ENCODE assay signal across 20 cellular contexts in the genomic region with DNA sequence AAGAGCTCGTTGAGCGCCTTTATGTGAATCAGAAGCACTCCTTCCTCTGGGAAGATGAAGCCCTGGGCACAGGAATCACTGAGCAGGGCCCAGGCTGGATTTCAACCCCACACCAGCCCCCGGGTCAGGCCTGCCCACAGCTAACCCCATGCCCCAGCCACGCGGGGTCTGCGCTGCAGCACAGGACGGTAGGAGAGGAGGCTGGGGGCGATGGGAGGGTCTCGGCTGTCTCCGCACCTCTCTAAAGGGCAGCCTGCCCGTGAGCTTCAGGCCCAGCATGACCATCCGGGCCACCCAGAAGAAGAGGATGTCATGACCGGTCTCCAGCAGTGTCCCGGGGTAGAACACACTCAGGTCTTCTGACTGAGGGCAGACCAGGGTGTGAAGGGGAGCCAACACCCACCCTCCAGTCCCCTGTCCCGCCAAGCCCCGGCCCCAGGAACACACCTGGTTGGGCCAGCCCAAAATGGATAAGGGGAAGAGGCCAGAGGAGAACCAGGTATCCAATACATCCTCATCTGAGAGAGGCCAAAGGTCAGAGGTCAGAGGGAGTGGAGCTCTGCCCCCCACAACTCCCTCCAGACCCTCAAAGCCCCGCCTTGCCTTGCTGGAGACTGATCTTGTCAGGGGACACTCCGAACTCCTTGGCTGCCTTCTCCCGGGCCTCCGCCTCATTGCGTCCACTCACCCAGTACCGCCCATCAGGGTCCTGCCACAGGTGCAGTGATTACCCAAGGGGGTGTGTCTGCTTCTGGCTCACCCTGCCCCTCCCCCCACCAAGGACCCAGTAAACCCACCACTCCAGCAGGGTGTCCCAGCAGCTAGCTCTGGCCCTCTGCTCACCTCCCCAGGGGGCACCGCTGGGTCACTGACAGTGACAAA. TPM values are rescaled to one million over a fixed set of nuclear protein-coding genes. Genes with fewer than 3 reads are reported as not detected.
A peak's percentile ranks its signal among the peaks of the same experiment; 100 is the strongest.
DNase-seq lines count a peak whose midpoint lies in the region; ATAC-seq, FAIRE-seq and TF ChIP-seq lines count a peak whose summit lies in the region.
"Had no signal": no experiment of that assay in that cellular context is flagged by ENCODE, and none has a peak within 500 bp of the region (broad histone marks: within the 10 kb centered on the region; RNA-seq: fewer than 3 reads in every experiment).

No MANE protein-coding gene starts in this region.

- TF ChIP-seq EP300 in HepG2 (IDR thresholded peaks at IDR 0.05; ENCODE audit: low read depth in 2 of 2, low read length in 2 of 2) (no peak), HepG2 (CRISPR knock-in tag; IDR thresholded peaks at IDR 0.05; ENCODE audit: borderline replicate concordance) (no peak)

- POLR2A ChIA-PET in HepG2 (lab: Yijun Ruan, JAX) = interaction anchor here (0.9 to 1.7 kb wide), 3 partner anchors 14 to 25 kb away, joined by 3 to 5 read pairs (median 4); a partner anchor contains a TSS

- peaks cover 3% of the 10 kb centered on the region for H3K4me1 Mint-ChIP-seq in type B pancreatic cell (ENCODE audit: unreplicated experiment)
- H3K4me1 Mint-ChIP-seq: GM23338 had no signal

- FAIRE-seq in HepG2 (lab: Jason Lieb, UNC) (no peak), kidney (lab: Jason Lieb, UNC) (no peak)
- FAIRE-seq: HTR-8/SVneo, RCC 7860 had no signal

- no peaks in the 10 kb centered on the region for H4K20me1 ChIP-seq in HepG2 (ENCODE audit: insufficient read depth, low read length)

- H3K79me2 ChIP-seq in HepG2 (ENCODE audit: insufficient read depth, low read length) = no peaks in the 10 kb centered on the region

- H3K4me1 ChIP-seq in HepG2 (ENCODE audit: insufficient read depth, low read length) = peaks cover 29% of the 10 kb centered on the region
- H3K4me1 ChIP-seq in right lobe of liver = peaks cover 0 to 11% (median 3%) of the 10 kb centered on the region in 4 donors
- peaks cover 0 to 6% of the 10 kb centered on the region in 2 donors for H3K4me1 ChIP-seq in kidney (ENCODE audit: control insufficient read depth in 1 of 2, insufficient read depth in 1 of 2, low read depth in 1 of 2, low read length in 2 of 2)

- H3K9me3 ChIP-seq in HepG2 (ENCODE audit: low read length) = no peaks in the 10 kb centered on the region
- H3K9me3 ChIP-seq in right lobe of liver = no peaks in the 10 kb centered on the region
- no peaks in the 10 kb centered on the region for H3K9me3 ChIP-seq in kidney (ENCODE audit: control insufficient read depth in 1 of 2, low read length in 2 of 2)
- H3K9me3 ChIP-seq: SJCRH30 had no signal

- no peaks in the 10 kb centered on the region for H3K27me3 Mint-ChIP-seq in type B pancreatic cell

- CTCF ChIA-PET in HepG2 (lab: Yijun Ruan, JAX; ENCODE audit: low intra/inter-chr PET ratio, low total read pairs) = no interaction called here

- H3K4me2 ChIP-seq in HepG2 (ENCODE audit: low read depth, low read length) = no peak overlapping the region
- H3K4me2 ChIP-seq: GM23338, KMS-11 had no signal

- peak overlapping the region; percentile 8 for H3K27ac Mint-ChIP-seq in type B pancreatic cell
- H3K27ac Mint-ChIP-seq: GM23338, H9, HFFc6 had no signal

- H2AFZ ChIP-seq in HepG2 (ENCODE audit: low read length) = no peak overlapping the region
- H2AFZ ChIP-seq: GM23338 had no signal

- no peak overlapping the region for H3K4me3 ChIP-seq in HepG2 (replicated peaks in 1 of 3; ENCODE audit: insufficient read depth in 1 of 3, low read depth in 2 of 3, low read length in 3 of 3)
- no peak overlapping the region for H3K4me3 ChIP-seq in right lobe of liver
- H3K4me3 ChIP-seq in kidney (ENCODE audit: low read length in 2 of 2) = no peak overlapping the region
- H3K4me3 ChIP-seq: GM23338, SJCRH30 had no signal

- ATAC-seq in HepG2 (no peak), right lobe of liver (no peak)
- ATAC-seq: GM23338, SK-N-SH treated with all-trans-retinoic acid at 6 μM for 48 hours had no signal

- no TSS peak for BruUV-seq in HepG2 (replicated peaks; lab: Mats Ljungman, UMichigan)

- H3K27me3 ChIP-seq in HepG2 (ENCODE audit: control insufficient read depth in 1 of 2, insufficient read depth in 2 of 2, low read length in 2 of 2) (no peaks in the 10 kb centered on the region), right lobe of liver (no peaks in the 10 kb centered on the region)
- H3K27me3 ChIP-seq: SJCRH30 had no signal

- intact Hi-C loops in HepG2 (cut with micrococcal nuclease; ENCODE audit: unreplicated experiment) = no loop called here
- intact Hi-C loops in right lobe of liver (cut with DNase I) = no loop called here
- intact Hi-C loops in kidney (cut with DNase I) = no loop called here

- H3K27ac ChIP-seq in HepG2 (ENCODE audit: extremely low read length, insufficient read depth, low read length) = no peak overlapping the region
- H3K27ac ChIP-seq in right lobe of liver = no peak overlapping the region
- no peak overlapping the region for H3K27ac ChIP-seq in kidney (ENCODE audit: low read depth in 2 of 2, low read length in 2 of 2)
- H3K27ac ChIP-seq: KMS-11, SJCRH30 had no signal

- H3K9me3 Mint-ChIP-seq in type B pancreatic cell = no peaks in the 10 kb centered on the region
- H3K9me3 Mint-ChIP-seq: GM23338, H9, HFFc6 had no signal

- H3K4me3 Mint-ChIP-seq in type B pancreatic cell = no peak overlapping the region
- H3K4me3 Mint-ChIP-seq: GM23338, H9, HFFc6 had no signal

- TF ChIP-seq CTCF in HepG2 (CRISPR knock-in tag; IDR thresholded peaks at IDR 0.05) (no peak), right lobe of liver (IDR thresholded peaks at IDR 0.05) (no peak), kidney (IDR thresholded peaks at IDR 0.05; ENCODE audit: borderline replicate concordance, extremely low read depth, insufficient read depth) (no peak), type B pancreatic cell (conservative IDR thresholded peaks at IDR 0.05) (no peak)

- no peak for TF ChIP-seq POLR2A in HepG2 (IDR thresholded peaks at IDR 0.05; ENCODE audit: insufficient read depth in 1 of 2, low read depth in 2 of 2, low read length in 2 of 2)
- no peak for TF ChIP-seq POLR2A in right lobe of liver (IDR thresholded peaks at IDR 0.05)

- H3K36me3 ChIP-seq in HepG2 (replicated peaks in 1 of 2; ENCODE audit: control insufficient read depth in 1 of 2, insufficient read depth in 2 of 2, low read length in 2 of 2) (peaks cover 50 to 61% of the 10 kb centered on the region in 2 experiments), right lobe of liver (peaks cover 0 to 43% (median 22%) of the 10 kb centered on the region in 4 donors), kidney (ENCODE audit: control insufficient read depth in 1 of 2, insufficient read depth in 2 of 2, low read length in 2 of 2) (peaks cover 18% of the 10 kb centered on the region in 2 donors)

- TF ChIP-seq RAD21 in HepG2 (CRISPR knock-in tag; IDR thresholded peaks at IDR 0.05) = no peak

- in situ Hi-C loops in HepG2 (cut with HindIII; ENCODE audit: extremely low pct_ligation_motif_present, low pct_unique_long_range_greater_than_20kb) = no loop called here

- H3K9ac ChIP-seq in HepG2 (ENCODE audit: insufficient read depth, low read depth, low read length) (no peak overlapping the region), kidney (ENCODE audit: low read length in 2 of 2) (no peak overlapping the region)
- H3K9ac ChIP-seq: KMS-11 had no signal

- 98% methylated on average over 21 of the region's 23 CpGs for WGBS in HepG2 (ENCODE audit: low lambda C conversion rate)
- 93% methylated on average over 5 of the region's 23 CpGs for WGBS in right lobe of liver (ENCODE audit: insufficient coverage, low coverage, low lambda C conversion rate, missing lambda C conversion rate)

- DNase-seq in HepG2 (ENCODE audit: low spot score) = no peak
- DNase-seq in right lobe of liver = no peak
- DNase-seq in kidney = peak; percentile 75
- no peak for DNase-seq in type B pancreatic cell (ENCODE audit: extremely low spot score, unreplicated experiment)
- DNase-seq in DMS79 treated with DMSO at 0.1 percent for 48 hours (lab: John Stamatoyannopoulos, UW) = no peak
- no peak for DNase-seq in kidney tubule cell (ENCODE audit: low spot score)
- DNase-seq: DMS153, H9, HFFc6, MM.1S, NCI-H2029, NCI-H446, NCI-H524 treated with DMSO at 0.1 percent for 48 hours, NCI-H774, SJCRH30 had no signal

- peaks cover 4% of the 10 kb centered on the region for H3K36me3 Mint-ChIP-seq in type B pancreatic cell

RNA-seq across cellular contexts. Expression of a gene that starts 4.4 kb away (rescaled TPM):
- total RNA-seq in HepG2 (2016; rRNA removed; fragmentation: Illumina TruSeq; extraction: Trizol) (0.79 and 0.86 TPM in 2 replicates), right lobe of liver (1 to 10 TPM; 1.2 to 5.2 (median 2.7) TPM), kidney (32.5 TPM), type B pancreatic cell (ENCODE audit: low replicate concordance) (6.1 and 6.4 TPM in 2 replicates)
- total RNA-seq in HepG2 (2016; cell fraction: cytosol; rRNA removed; fragmentation: Illumina TruSeq; extraction: Trizol; ENCODE audit: low read depth) = 0.26 and 0.61 TPM in 2 replicates
- 1.00 and 1.6 TPM in 2 replicates for total RNA-seq in HepG2 (2016; cell fraction: insoluble cytoplasmic fraction; rRNA removed; fragmentation: Illumina TruSeq; extraction: Trizol)
- total RNA-seq in HepG2 (2016; cell fraction: membrane; rRNA removed; fragmentation: Illumina TruSeq; extraction: Trizol) = 1.1 TPM in 2 replicates
- 1.1 and 1.5 TPM in 2 replicates for total RNA-seq in HepG2 (2016; cell fraction: nucleus; rRNA removed; fragmentation: Illumina TruSeq; extraction: Trizol)
- polyA plus RNA-seq in HepG2 (2011; rRNA removed) (3.3 and 4.4 TPM in 2 replicates), kidney (ENCODE audit: insufficient read depth, low read depth, low replicate concordance) (10.2 TPM)
- 1.2 and 1.4 TPM in 2 replicates for polyA plus RNA-seq in HepG2 (2011; cell fraction: cytosol; rRNA removed)
- polyA plus RNA-seq in HepG2 (2011; cell fraction: nucleus; rRNA removed) = 14.3 and 22.4 TPM in 2 replicates
- 4.3 and 5.0 TPM in 2 replicates for polyA plus RNA-seq in HepG2 (2012)
- 0.23 and 0.25 TPM in 2 replicates for polyA plus RNA-seq in HepG2 (2016; cell fraction: cytosol; fragmentation: Illumina TruSeq; extraction: Trizol; ENCODE audit: low read depth)
- polyA plus RNA-seq in HepG2 (2016; cell fraction: insoluble cytoplasmic fraction; fragmentation: Illumina TruSeq; extraction: Trizol; ENCODE audit: low read depth) = 0.87 and 1.4 TPM in 2 replicates
- polyA plus RNA-seq in HepG2 (2016; cell fraction: membrane; fragmentation: Illumina TruSeq; extraction: Trizol; ENCODE audit: low read depth) = 0.29 and 0.52 TPM in 2 replicates
- polyA plus RNA-seq in HepG2 (2016; cell fraction: nucleus; fragmentation: Illumina TruSeq; extraction: Trizol; ENCODE audit: insufficient read depth, low read depth) = 2.7 and 3.6 TPM in 2 replicates
- 3.8 and 4.5 TPM in 2 replicates for polyA minus RNA-seq in HepG2 (2011; rRNA and poly(A)+ RNA removed; ENCODE audit: low replicate concordance)
- 2.0 and 3.0 TPM in 2 replicates for polyA minus RNA-seq in HepG2 (2011; cell fraction: cytosol; rRNA and poly(A)+ RNA removed)
- 3.0 and 9.0 TPM in 2 replicates for polyA minus RNA-seq in HepG2 (2011; cell fraction: nucleus; rRNA and poly(A)+ RNA removed)

RNA-seq across cellular contexts. Expression of a gene that starts 14.1 kb away (rescaled TPM):
- total RNA-seq in HepG2 (2016; rRNA removed; fragmentation: Illumina TruSeq; extraction: Trizol) (56.1 and 59.2 TPM in 2 replicates), right lobe of liver (10 to 100 TPM; 31.0 to 58.1 (median 41.0) TPM), kidney (79.0 TPM), type B pancreatic cell (ENCODE audit: low replicate concordance) (89.0 and 104 TPM in 2 replicates)
- total RNA-seq in HepG2 (2016; cell fraction: cytosol; rRNA removed; fragmentation: Illumina TruSeq; extraction: Trizol; ENCODE audit: low read depth) = 36.5 and 36.9 TPM in 2 replicates
- 50.7 and 55.3 TPM in 2 replicates for total RNA-seq in HepG2 (2016; cell fraction: insoluble cytoplasmic fraction; rRNA removed; fragmentation: Illumina TruSeq; extraction: Trizol)
- 27.2 and 29.5 TPM in 2 replicates for total RNA-seq in HepG2 (2016; cell fraction: membrane; rRNA removed; fragmentation: Illumina TruSeq; extraction: Trizol)
- 86.8 and 97.8 TPM in 2 replicates for total RNA-seq in HepG2 (2016; cell fraction: nucleus; rRNA removed; fragmentation: Illumina TruSeq; extraction: Trizol)
- polyA plus RNA-seq in HepG2 (2011; rRNA removed) (14.7 and 19.9 TPM in 2 replicates), kidney (ENCODE audit: insufficient read depth, low read depth, low replicate concordance) (30.3 TPM)
- 9.3 and 11.8 TPM in 2 replicates for polyA plus RNA-seq in HepG2 (2011; cell fraction: cytosol; rRNA removed)
- polyA plus RNA-seq in HepG2 (2011; cell fraction: nucleus; rRNA removed) = 168 and 186 TPM in 2 replicates
- polyA plus RNA-seq in HepG2 (2012) = 66.0 and 85.3 TPM in 2 replicates
- 13.0 and 13.1 TPM in 2 replicates for polyA plus RNA-seq in HepG2 (2016; cell fraction: cytosol; fragmentation: Illumina TruSeq; extraction: Trizol; ENCODE audit: low read depth)
- polyA plus RNA-seq in HepG2 (2016; cell fraction: insoluble cytoplasmic fraction; fragmentation: Illumina TruSeq; extraction: Trizol; ENCODE audit: low read depth) = 49.9 and 74.0 TPM in 2 replicates
- polyA plus RNA-seq in HepG2 (2016; cell fraction: membrane; fragmentation: Illumina TruSeq; extraction: Trizol; ENCODE audit: low read depth) = 19.6 and 25.4 TPM in 2 replicates
- 221 and 231 TPM in 2 replicates for polyA plus RNA-seq in HepG2 (2016; cell fraction: nucleus; fragmentation: Illumina TruSeq; extraction: Trizol; ENCODE audit: insufficient read depth, low read depth)
- polyA minus RNA-seq in HepG2 (2011; rRNA and poly(A)+ RNA removed; ENCODE audit: low replicate concordance) = 58.3 and 63.6 TPM in 2 replicates
- 37.6 and 39.2 TPM in 2 replicates for polyA minus RNA-seq in HepG2 (2011; cell fraction: cytosol; rRNA and poly(A)+ RNA removed)
- polyA minus RNA-seq in HepG2 (2011; cell fraction: nucleus; rRNA and poly(A)+ RNA removed) = 34.9 and 47.5 TPM in 2 replicates

RNA-seq across cellular contexts. Expression of a gene that starts 19.0 kb away (rescaled TPM):
- total RNA-seq in HepG2 (2016; rRNA removed; fragmentation: Illumina TruSeq; extraction: Trizol) (0.56 and 2.5 TPM in 2 replicates), right lobe of liver (1 to 10 TPM in 2 of 6 experiments, under 1 TPM in 3, not detected in 1; 0.62 to 1.6 (median 0.90) TPM), kidney (6.5 TPM), type B pancreatic cell (ENCODE audit: low replicate concordance) (3.2 and 8.9 TPM in 2 replicates)
- total RNA-seq in HepG2 (2016; cell fraction: cytosol; rRNA removed; fragmentation: Illumina TruSeq; extraction: Trizol; ENCODE audit: low read depth) = 2.3 TPM in 2 replicates
- total RNA-seq in HepG2 (2016; cell fraction: insoluble cytoplasmic fraction; rRNA removed; fragmentation: Illumina TruSeq; extraction: Trizol) = 0.51 and 2.0 TPM in 2 replicates
- 0.90 and 0.96 TPM in 2 replicates for total RNA-seq in HepG2 (2016; cell fraction: membrane; rRNA removed; fragmentation: Illumina TruSeq; extraction: Trizol)
- total RNA-seq in HepG2 (2016; cell fraction: nucleus; rRNA removed; fragmentation: Illumina TruSeq; extraction: Trizol) = 2.3 and 5.6 TPM in 2 replicates
- polyA plus RNA-seq in HepG2 (2011; rRNA removed) (3.9 and 5.3 TPM in 2 replicates), kidney (ENCODE audit: insufficient read depth, low read depth, low replicate concordance) (6.8 TPM)
- polyA plus RNA-seq in HepG2 (2011; cell fraction: cytosol; rRNA removed) = 0.92 and 1.1 TPM in 2 replicates
- polyA plus RNA-seq in HepG2 (2011; cell fraction: nucleus; rRNA removed) = 49.5 and 69.8 TPM in 2 replicates
- 4.7 and 9.1 TPM in 2 replicates for polyA plus RNA-seq in HepG2 (2012)
- 0.23 and 0.59 TPM in 2 replicates for polyA plus RNA-seq in HepG2 (2016; cell fraction: cytosol; fragmentation: Illumina TruSeq; extraction: Trizol; ENCODE audit: low read depth)
- polyA plus RNA-seq in HepG2 (2016; cell fraction: insoluble cytoplasmic fraction; fragmentation: Illumina TruSeq; extraction: Trizol; ENCODE audit: low read depth) = 0.53 and 0.99 TPM in 2 replicates
- 0.41 and 0.44 TPM in 2 replicates for polyA plus RNA-seq in HepG2 (2016; cell fraction: membrane; fragmentation: Illumina TruSeq; extraction: Trizol; ENCODE audit: low read depth)
- 12.4 and 21.2 TPM in 2 replicates for polyA plus RNA-seq in HepG2 (2016; cell fraction: nucleus; fragmentation: Illumina TruSeq; extraction: Trizol; ENCODE audit: insufficient read depth, low read depth)
- not detected in 2 replicates for polyA minus RNA-seq in HepG2 (2011; rRNA and poly(A)+ RNA removed; ENCODE audit: low replicate concordance)
- polyA minus RNA-seq in HepG2 (2011; cell fraction: cytosol; rRNA and poly(A)+ RNA removed) = not detected in 2 replicates
- polyA minus RNA-seq in HepG2 (2011; cell fraction: nucleus; rRNA and poly(A)+ RNA removed) = 5.4 and 6.5 TPM in 2 replicates

RNA-seq across cellular contexts. Expression of a gene that starts 25.3 kb away (rescaled TPM):
- total RNA-seq in HepG2 (2016; rRNA removed; fragmentation: Illumina TruSeq; extraction: Trizol) = 90.5 and 93.7 TPM in 2 replicates
- total RNA-seq in HepG2 (2016; cell fraction: cytosol; rRNA removed; fragmentation: Illumina TruSeq; extraction: Trizol; ENCODE audit: low read depth) = 84.8 and 113 TPM in 2 replicates
- total RNA-seq in HepG2 (2016; cell fraction: insoluble cytoplasmic fraction; rRNA removed; fragmentation: Illumina TruSeq; extraction: Trizol) = 85.1 and 91.1 TPM in 2 replicates
- total RNA-seq in HepG2 (2016; cell fraction: membrane; rRNA removed; fragmentation: Illumina TruSeq; extraction: Trizol) = 109 and 138 TPM in 2 replicates
- 34.2 and 38.1 TPM in 2 replicates for total RNA-seq in HepG2 (2016; cell fraction: nucleus; rRNA removed; fragmentation: Illumina TruSeq; extraction: Trizol)
- polyA plus RNA-seq in HepG2 (2011; rRNA removed) = 64.7 and 69.4 TPM in 2 replicates
- 89.7 and 101 TPM in 2 replicates for polyA plus RNA-seq in HepG2 (2011; cell fraction: cytosol; rRNA removed)
- 34.2 and 36.0 TPM in 2 replicates for polyA plus RNA-seq in HepG2 (2011; cell fraction: nucleus; rRNA removed)
- polyA plus RNA-seq in HepG2 (2012) = 71.2 and 86.4 TPM in 2 replicates
- polyA plus RNA-seq in HepG2 (2016; cell fraction: cytosol; fragmentation: Illumina TruSeq; extraction: Trizol; ENCODE audit: low read depth) = 98.5 and 146 TPM in 2 replicates
- 103 and 104 TPM in 2 replicates for polyA plus RNA-seq in HepG2 (2016; cell fraction: insoluble cytoplasmic fraction; fragmentation: Illumina TruSeq; extraction: Trizol; ENCODE audit: low read depth)
- 107 and 140 TPM in 2 replicates for polyA plus RNA-seq in HepG2 (2016; cell fraction: membrane; fragmentation: Illumina TruSeq; extraction: Trizol; ENCODE audit: low read depth)
- polyA plus RNA-seq in HepG2 (2016; cell fraction: nucleus; fragmentation: Illumina TruSeq; extraction: Trizol; ENCODE audit: insufficient read depth, low read depth) = 61.6 and 67.5 TPM in 2 replicates
- 56.3 and 77.2 TPM in 2 replicates for polyA minus RNA-seq in HepG2 (2011; rRNA and poly(A)+ RNA removed; ENCODE audit: low replicate concordance)
- polyA minus RNA-seq in HepG2 (2011; cell fraction: cytosol; rRNA and poly(A)+ RNA removed) = 44.2 and 47.4 TPM in 2 replicates
- polyA minus RNA-seq in HepG2 (2011; cell fraction: nucleus; rRNA and poly(A)+ RNA removed) = 7.2 and 10.2 TPM in 2 replicates
- 10 to 100 TPM; 11.0 to 26.1 (median 11.6) TPM for total RNA-seq in right lobe of liver
- 41.6 TPM for total RNA-seq in kidney
- polyA plus RNA-seq in kidney (ENCODE audit: insufficient read depth, low read depth, low replicate concordance) = 70.6 TPM
- 57.9 and 74.5 TPM in 2 replicates for total RNA-seq in type B pancreatic cell (ENCODE audit: low replicate concordance)

RNA-seq across cellular contexts. Expression of a gene that starts 33.6 kb away (rescaled TPM):
- 0.55 and 0.94 TPM in 2 replicates for total RNA-seq in HepG2 (2016; rRNA removed; fragmentation: Illumina TruSeq; extraction: Trizol)
- 0.18 and 0.30 TPM in 2 replicates for total RNA-seq in HepG2 (2016; cell fraction: cytosol; rRNA removed; fragmentation: Illumina TruSeq; extraction: Trizol; ENCODE audit: low read depth)
- 0.87 and 0.97 TPM in 2 replicates for total RNA-seq in HepG2 (2016; cell fraction: insoluble cytoplasmic fraction; rRNA removed; fragmentation: Illumina TruSeq; extraction: Trizol)
- total RNA-seq in HepG2 (2016; cell fraction: membrane; rRNA removed; fragmentation: Illumina TruSeq; extraction: Trizol) = 0.55 and 0.56 TPM in 2 replicates
- 0.38 and 0.47 TPM in 2 replicates for total RNA-seq in HepG2 (2016; cell fraction: nucleus; rRNA removed; fragmentation: Illumina TruSeq; extraction: Trizol)
- 0.78 and 1.0 TPM in 2 replicates for polyA plus RNA-seq in HepG2 (2011; rRNA removed)
- polyA plus RNA-seq in HepG2 (2011; cell fraction: cytosol; rRNA removed) = 0.67 and 0.72 TPM in 2 replicates
- polyA plus RNA-seq in HepG2 (2011; cell fraction: nucleus; rRNA removed) = 0.45 and 0.73 TPM in 2 replicates
- polyA plus RNA-seq in HepG2 (2012) = 0.87 and 1.1 TPM in 2 replicates
- polyA plus RNA-seq in HepG2 (2016; cell fraction: cytosol; fragmentation: Illumina TruSeq; extraction: Trizol; ENCODE audit: low read depth) = 0.08 and 0.12 TPM in 2 replicates
- 0.98 and 1.0 TPM in 2 replicates for polyA plus RNA-seq in HepG2 (2016; cell fraction: insoluble cytoplasmic fraction; fragmentation: Illumina TruSeq; extraction: Trizol; ENCODE audit: low read depth)
- polyA plus RNA-seq in HepG2 (2016; cell fraction: membrane; fragmentation: Illumina TruSeq; extraction: Trizol; ENCODE audit: low read depth) = 0.34 and 0.37 TPM in 2 replicates
- 0.93 and 1.0 TPM in 2 replicates for polyA plus RNA-seq in HepG2 (2016; cell fraction: nucleus; fragmentation: Illumina TruSeq; extraction: Trizol; ENCODE audit: insufficient read depth, low read depth)
- 0.46 and 2.2 TPM in 2 replicates for polyA minus RNA-seq in HepG2 (2011; rRNA and poly(A)+ RNA removed; ENCODE audit: low replicate concordance)
- 0.44 and 0.59 TPM in 2 replicates for polyA minus RNA-seq in HepG2 (2011; cell fraction: cytosol; rRNA and poly(A)+ RNA removed)
- polyA minus RNA-seq in HepG2 (2011; cell fraction: nucleus; rRNA and poly(A)+ RNA removed) = 0.25 and 0.39 TPM in 2 replicates
- total RNA-seq in right lobe of liver = 1 to 10 TPM in 1 of 6 experiments, under 1 TPM in 5; 0.37 to 1.2 (median 0.56) TPM
- total RNA-seq in kidney = 1.7 TPM
- polyA plus RNA-seq in kidney (ENCODE audit: insufficient read depth, low read depth, low replicate concordance) = 2.3 TPM
- total RNA-seq in type B pancreatic cell (ENCODE audit: low replicate concordance) = 1.8 and 1.9 TPM in 2 replicates
